8 cellular contexts compared by ENCODE assay signal in genomic region chr15:57861039-57861638, GRCh38.
DNase-seq lines count a peak whose midpoint lies in the region; ATAC-seq and TF ChIP-seq lines count a peak whose summit lies in the region.

No MANE protein-coding gene starts in this region.

- no peaks in the 10 kb centered on the region for H3K9me3 Mint-ChIP-seq in activated CD4-positive, alpha-beta T cell treated with anti-CD3 and anti-CD28 coated beads for 36 hours (ENCODE audit: low read depth)

- H4K20me1 ChIP-seq in Karpas-422 (ENCODE audit: insufficient read depth, low read depth, low read length), result no peaks in the 10 kb centered on the region

- H3K79me2 ChIP-seq in Karpas-422 (ENCODE audit: low read length), result no peaks in the 10 kb centered on the region

- H3K4me1 ChIP-seq in Karpas-422 (ENCODE audit: low read length) (no peaks in the 10 kb centered on the region), mesenchymal stem cell (ENCODE audit: control insufficient read depth, insufficient read depth, low read depth, low read length) (no peaks in the 10 kb centered on the region)

- H2BK12ac ChIP-seq in mesenchymal stem cell (ENCODE audit: low read length in 2 of 2), result no peak overlapping the region

- H3K27me3 Mint-ChIP-seq in activated CD4-positive, alpha-beta T cell treated with anti-CD3 and anti-CD28 coated beads for 36 hours, result peaks cover 8% of the 10 kb centered on the region

- no peak overlapping the region for H2BK120ac ChIP-seq in mesenchymal stem cell (ENCODE audit: low read depth, low read length)

- no peak for ATAC-seq in activated CD4-positive, alpha-beta T cell treated with anti-CD3 and anti-CD28 coated beads for 36 hours
- no peak for ATAC-seq in GM19455 (IDR thresholded peaks at IDR 0.05; ENCODE audit: unreplicated experiment)

- H3K14ac ChIP-seq in mesenchymal stem cell (ENCODE audit: low read length in 2 of 2), result no peak overlapping the region

- H3K9me3 ChIP-seq in Karpas-422 (ENCODE audit: low read length) (no peaks in the 10 kb centered on the region), mesenchymal stem cell (ENCODE audit: control insufficient read depth, low read length) (no peaks in the 10 kb centered on the region)

- H3K36me3 Mint-ChIP-seq in activated CD4-positive, alpha-beta T cell treated with anti-CD3 and anti-CD28 coated beads for 36 hours (ENCODE audit: low read depth), result no peaks in the 10 kb centered on the region

- H3K27ac Mint-ChIP-seq in activated CD4-positive, alpha-beta T cell treated with anti-CD3 and anti-CD28 coated beads for 36 hours, result no peak overlapping the region

- no peak overlapping the region for H2AK5ac ChIP-seq in mesenchymal stem cell (ENCODE audit: low read length, severe bottlenecking)

- no peak overlapping the region for H4K8ac ChIP-seq in mesenchymal stem cell (ENCODE audit: low read length)

- intact Hi-C loops in activated CD4-positive, alpha-beta T cell treated with anti-CD3 and anti-CD28 coated beads for 36 hours (cut with DNase I, micrococcal nuclease), result loop anchor here (1.0 to 5.0 kb wide), 9 partner anchors 110 to 519 kb away; no protein-coding TSS in a partner anchor
- intact Hi-C loops in dorsolateral prefrontal cortex (cut with DNase I), result loop anchor here (1.0 to 10.0 kb wide), 5 partner anchors 109 to 219 kb away; partner anchors contain the start of gene ALDH1A2 (in 1 of the 2)

- H3K27me3 ChIP-seq in Karpas-422 (ENCODE audit: low read length) (no peaks in the 10 kb centered on the region), dorsolateral prefrontal cortex (peaks cover 0 to 3% (median 0%) of the 10 kb centered on the region in 45 donors), mesenchymal stem cell (ENCODE audit: control insufficient read depth in 1 of 2, insufficient read depth in 1 of 2, low read length in 2 of 2) (peaks cover 0 to 30% of the 10 kb centered on the region in 2 experiments)

- no peak overlapping the region for H2BK15ac ChIP-seq in mesenchymal stem cell (ENCODE audit: low read depth, poor library complexity, severe bottlenecking)

- no peak overlapping the region for H3K9ac ChIP-seq in Karpas-422 (ENCODE audit: low read length)
- H3K9ac ChIP-seq in mesenchymal stem cell (ENCODE audit: low read length), result peak overlapping the region; percentile 25

- no peak overlapping the region for H3K4me3 Mint-ChIP-seq in activated CD4-positive, alpha-beta T cell treated with anti-CD3 and anti-CD28 coated beads for 36 hours

- no peaks in the 10 kb centered on the region for H3K79me1 ChIP-seq in mesenchymal stem cell (replicated peaks; ENCODE audit: low read length, poor library complexity, severe bottlenecking)

- POLR2A ChIA-PET in activated CD4-positive, alpha-beta T cell treated with anti-CD3 and anti-CD28 coated beads for 36 hours (lab: Charles Lee), result no interaction called here

- peaks cover 3% of the 10 kb centered on the region for H3K4me1 Mint-ChIP-seq in activated CD4-positive, alpha-beta T cell treated with anti-CD3 and anti-CD28 coated beads for 36 hours

- 35% methylated on average over 4 of the region's 6 CpGs for WGBS in mesenchymal stem cell

- H2AFZ ChIP-seq in Karpas-422 (ENCODE audit: low read length) (no peak overlapping the region), mesenchymal stem cell (ENCODE audit: low read depth, low read length) (no peak overlapping the region)

- H3K9me2 ChIP-seq in Karpas-422 (replicated peaks; ENCODE audit: insufficient read depth, low read length), result no peaks in the 10 kb centered on the region

- no peak overlapping the region for H3K23ac ChIP-seq in mesenchymal stem cell (ENCODE audit: low read length in 2 of 2)

- H3K4me2 ChIP-seq in Karpas-422 (ENCODE audit: low read depth, low read length, poor library complexity, severe bottlenecking), result no peak overlapping the region
- H3K4me2 ChIP-seq in mesenchymal stem cell (ENCODE audit: low read length, poor library complexity, severe bottlenecking), result no peak overlapping the region

- H3K4ac ChIP-seq in mesenchymal stem cell (ENCODE audit: low read depth in 1 of 2, low read length in 2 of 2), result no peak overlapping the region

- no peak overlapping the region for H3K27ac ChIP-seq in Karpas-422 (ENCODE audit: low read length)
- no peak overlapping the region for H3K27ac ChIP-seq in dorsolateral prefrontal cortex
- no peak overlapping the region for H3K27ac ChIP-seq in mesenchymal stem cell (ENCODE audit: low read length, poor library complexity, severe bottlenecking)

- no peaks in the 10 kb centered on the region for H3K36me3 ChIP-seq in Karpas-422 (ENCODE audit: insufficient read depth, low read length)
- H3K36me3 ChIP-seq in mesenchymal stem cell (ENCODE audit: control insufficient read depth in 1 of 2, insufficient read depth in 2 of 2, low read depth in 1 of 2, low read length in 2 of 2), result no peaks in the 10 kb centered on the region

- TF ChIP-seq CTCF in dorsolateral prefrontal cortex (IDR thresholded peaks at IDR 0.05 in 54 of 56, conservative IDR thresholded peaks at IDR 0.05 in 2 of 56; ENCODE audit: low read depth in 1 of 56, partially characterized antibody in 56 of 56), result peak; percentile 82 to 98 (median 92)

- CTCF ChIA-PET in activated CD4-positive, alpha-beta T cell treated with anti-CD3 and anti-CD28 coated beads for 36 hours (lab: Charles Lee), result interaction anchor here (0.6 to 14.3 kb wide), 45 partner anchors 9 to 477 kb away, joined by 3 to 107 read pairs (median 5); partner anchors contain the start of gene ALDH1A2

- no peak overlapping the region for H4K91ac ChIP-seq in mesenchymal stem cell (ENCODE audit: low read length)

- no peak overlapping the region for H3K4me3 ChIP-seq in Karpas-422 (ENCODE audit: low read length)
- no peak overlapping the region for H3K4me3 ChIP-seq in dorsolateral prefrontal cortex
- H3K4me3 ChIP-seq in mesenchymal stem cell (ENCODE audit: insufficient read depth in 1 of 2, low read depth in 1 of 2, low read length in 2 of 2), result no peak overlapping the region

- H3K18ac ChIP-seq in mesenchymal stem cell (ENCODE audit: low read depth in 1 of 2, low read length in 2 of 2), result no peak overlapping the region

- no peak overlapping the region for H2BK5ac ChIP-seq in mesenchymal stem cell (ENCODE audit: low read depth, low read length, poor library complexity, severe bottlenecking)

- peak; percentile 40 for DNase-seq in activated CD4-positive, alpha-beta T cell treated with anti-CD3 and anti-CD28 coated beads for 36 hours
- DNase-seq in activated CD4-positive, alpha-beta T cell treated with anti-CD3 and anti-CD28 coated beads for 1 hour, result no peak
- peak; percentile 83 for DNase-seq in Karpas-422
- peak; percentile 42 to 49 for DNase-seq in SHP77 (lab: John Stamatoyannopoulos, UW)
- DNase-seq in dorsolateral prefrontal cortex, result peak in 1 of 10 donors; percentile 18
- peak; percentile 65 for DNase-seq in mesenchymal stem cell
- DNase-seq in effector CD8-positive, alpha-beta T cell (lab: John Stamatoyannopoulos, UW), result no peak

Comparison
In these comparisons a context has a peak if more than half of its experiments do, and no peak if none do; other contexts are left out.
1. DNase-seq: peak in activated CD4-positive, alpha-beta T cell treated with anti-CD3 and anti-CD28 coated beads for 36 hours (single experiment), Karpas-422 (single experiment), SHP77 (2 of 2) and mesenchymal stem cell (single experiment); none in activated CD4-positive, alpha-beta T cell treated with anti-CD3 and anti-CD28 coated beads for 1 hour (single experiment) and effector CD8-positive, alpha-beta T cell (single experiment).